8 cellular contexts compared by ENCODE assay signal in the genomic region with DNA sequence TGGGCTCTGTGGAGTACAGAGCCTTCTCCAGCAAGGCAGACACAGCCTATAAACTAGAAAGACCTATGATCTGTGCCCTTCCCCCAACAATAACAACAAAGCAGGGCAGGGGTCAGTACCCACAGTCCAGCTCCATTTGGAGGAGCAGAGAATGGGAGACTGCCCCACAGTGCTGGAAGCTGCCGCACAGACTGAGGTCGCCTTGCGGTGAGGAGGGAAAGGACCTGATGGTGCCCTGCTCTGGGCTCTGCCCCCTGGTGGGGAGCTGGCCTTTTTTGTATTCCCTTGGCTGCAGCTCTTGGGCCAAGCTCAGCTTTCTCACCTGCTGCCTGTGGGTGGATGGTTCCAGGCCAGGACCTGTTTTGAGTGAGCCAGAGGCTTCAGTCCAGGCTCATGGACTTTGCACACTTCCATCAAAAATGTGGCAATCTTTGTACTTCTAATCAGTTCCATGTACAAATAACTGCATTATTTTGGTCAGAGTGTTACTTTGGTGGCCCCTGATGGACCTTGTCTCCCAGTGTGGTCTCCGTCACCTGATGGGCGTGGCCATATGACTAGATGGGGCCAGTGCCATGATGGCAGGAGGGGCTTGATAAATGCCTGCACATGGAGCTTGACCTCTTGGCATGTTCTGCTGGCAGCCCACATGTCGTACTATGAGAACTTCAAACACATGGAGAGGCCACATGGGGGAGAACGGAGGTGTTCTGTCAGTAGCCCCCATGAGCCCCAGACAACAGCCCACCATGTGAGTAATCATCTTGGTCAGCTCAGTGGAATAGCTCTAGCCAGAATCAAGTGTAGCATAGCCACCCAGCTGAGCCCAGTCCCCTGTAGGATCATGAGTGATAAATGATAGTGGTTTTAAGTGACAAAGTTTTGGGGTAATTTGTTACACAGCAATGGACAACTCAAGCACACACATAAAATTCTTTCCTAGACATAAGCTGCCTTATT. TPM values are rescaled to one million over a fixed set of nuclear protein-coding genes. Genes with fewer than 3 reads are reported as not detected.
DNase-seq lines count a peak whose midpoint lies in the region; ATAC-seq and TF ChIP-seq lines count a peak whose summit lies in the region.

No MANE protein-coding gene starts in this region.

- H3K4me1 Mint-ChIP-seq in activated naive CD8-positive, alpha-beta T cell treated with anti-CD3 and anti-CD28 coated beads for 36 hours: no peaks in the 10 kb centered on the region

- intact Hi-C loops in right cardiac atrium (cut with DNase I): no loop called here

- WGBS in right cardiac atrium: 67% methylated on average over 7 of the region's 7 CpGs

- no peak overlapping the region for H3K27ac Mint-ChIP-seq in activated naive CD8-positive, alpha-beta T cell treated with anti-CD3 and anti-CD28 coated beads for 36 hours

- no peaks in the 10 kb centered on the region for H3K36me3 Mint-ChIP-seq in activated naive CD8-positive, alpha-beta T cell treated with anti-CD3 and anti-CD28 coated beads for 36 hours

- no peak overlapping the region for H3K4me3 Mint-ChIP-seq in activated naive CD8-positive, alpha-beta T cell treated with anti-CD3 and anti-CD28 coated beads for 36 hours

- H3K27me3 Mint-ChIP-seq in activated naive CD8-positive, alpha-beta T cell treated with anti-CD3 and anti-CD28 coated beads for 36 hours: peaks cover 35% of the 10 kb centered on the region

- no peaks in the 10 kb centered on the region for H3K9me3 ChIP-seq in right cardiac atrium (ENCODE audit: control insufficient read depth, low read length)

- H3K4me1 ChIP-seq in right cardiac atrium (ENCODE audit: control insufficient read depth, insufficient read depth, low read length): peaks cover 13% of the 10 kb centered on the region

- ATAC-seq in HG02885 (IDR thresholded peaks at IDR 0.05; ENCODE audit: poor library complexity, unreplicated experiment): peak; percentile 51
- ATAC-seq in SK-N-SH treated with all-trans-retinoic acid at 6 μM for 48 hours: peak; percentile 70
- peak; percentile 58 to 63 for ATAC-seq in right cardiac atrium
- ATAC-seq in GM18520 (IDR thresholded peaks at IDR 0.05; ENCODE audit: unreplicated experiment): no peak
- ATAC-seq in GM21786 (IDR thresholded peaks at IDR 0.05; ENCODE audit: unreplicated experiment): no peak

- no peak overlapping the region for H3K4me3 ChIP-seq in right cardiac atrium (ENCODE audit: low read length)

- no peaks in the 10 kb centered on the region for H3K9me3 Mint-ChIP-seq in activated naive CD8-positive, alpha-beta T cell treated with anti-CD3 and anti-CD28 coated beads for 36 hours

- DNase-seq in EL (peak; percentile 43), right cardiac atrium (peak; percentile 66 to 85 (median 82))
- peak; percentile 63 for DNase-seq in activated naive CD8-positive, alpha-beta T cell treated with anti-CD3 and anti-CD28 coated beads for 36 hours
- DNase-seq in stimulated activated CD4-positive, alpha-beta T cell treated with anti-CD3 and anti-CD28 coated beads, Interleukin-1b, Interleukin-23, amount 100 ng/mL, for 24 hours (ENCODE audit: low read depth in 4 of 4, low spot score in 1 of 4): peak; percentile 13 to 46 (median 30)

- peak overlapping the region; percentile 62 for H3K27ac ChIP-seq in right cardiac atrium (ENCODE audit: low read length)

- H3K27me3 ChIP-seq in right cardiac atrium (ENCODE audit: control insufficient read depth, insufficient read depth): no peaks in the 10 kb centered on the region

TF ChIP-seq in SK-N-SH treated with all-trans-retinoic acid at 6 μM for 48 hours, 23 proteins besides CTCF, POLR2A, EP300 and RAD21:
- TF ChIP-seq ZFP30 (CRISPR knock-in tag; IDR thresholded peaks at IDR 0.05) (no peak), ESRRG (CRISPR knock-in tag; IDR thresholded peaks at IDR 0.05) (no peak), ISL1 (CRISPR knock-in tag; IDR thresholded peaks at IDR 0.05) (no peak), TOX (CRISPR knock-in tag; IDR thresholded peaks at IDR 0.05; ENCODE audit: borderline replicate concordance) (no peak), OSR1 (CRISPR knock-in tag; IDR thresholded peaks at IDR 0.05) (no peak), SNAI2 (CRISPR knock-in tag; IDR thresholded peaks at IDR 0.05) (no peak), BACH2 (CRISPR knock-in tag; IDR thresholded peaks at IDR 0.05; ENCODE audit: borderline replicate concordance) (no peak), ZNF8 (CRISPR knock-in tag; IDR thresholded peaks at IDR 0.05) (no peak), ZFP3 (CRISPR knock-in tag; IDR thresholded peaks at IDR 0.05) (no peak), TCF4 (CRISPR knock-in tag; IDR thresholded peaks at IDR 0.05; ENCODE audit: borderline replicate concordance) (no peak), ZNF565 (CRISPR knock-in tag; conservative IDR thresholded peaks at IDR 0.05; ENCODE audit: low read depth) (no peak), PPARA (CRISPR knock-in tag; IDR thresholded peaks at IDR 0.05; ENCODE audit: borderline replicate concordance) (no peak), ZC3H10 (CRISPR knock-in tag; IDR thresholded peaks at IDR 0.05) (no peak), GLIS3 (CRISPR knock-in tag; IDR thresholded peaks at IDR 0.05) (no peak), ZNF70 (CRISPR knock-in tag; IDR thresholded peaks at IDR 0.05) (no peak), RARB (CRISPR knock-in tag; IDR thresholded peaks at IDR 0.05) (no peak)
- TF ChIP-seq, protein P1, sequence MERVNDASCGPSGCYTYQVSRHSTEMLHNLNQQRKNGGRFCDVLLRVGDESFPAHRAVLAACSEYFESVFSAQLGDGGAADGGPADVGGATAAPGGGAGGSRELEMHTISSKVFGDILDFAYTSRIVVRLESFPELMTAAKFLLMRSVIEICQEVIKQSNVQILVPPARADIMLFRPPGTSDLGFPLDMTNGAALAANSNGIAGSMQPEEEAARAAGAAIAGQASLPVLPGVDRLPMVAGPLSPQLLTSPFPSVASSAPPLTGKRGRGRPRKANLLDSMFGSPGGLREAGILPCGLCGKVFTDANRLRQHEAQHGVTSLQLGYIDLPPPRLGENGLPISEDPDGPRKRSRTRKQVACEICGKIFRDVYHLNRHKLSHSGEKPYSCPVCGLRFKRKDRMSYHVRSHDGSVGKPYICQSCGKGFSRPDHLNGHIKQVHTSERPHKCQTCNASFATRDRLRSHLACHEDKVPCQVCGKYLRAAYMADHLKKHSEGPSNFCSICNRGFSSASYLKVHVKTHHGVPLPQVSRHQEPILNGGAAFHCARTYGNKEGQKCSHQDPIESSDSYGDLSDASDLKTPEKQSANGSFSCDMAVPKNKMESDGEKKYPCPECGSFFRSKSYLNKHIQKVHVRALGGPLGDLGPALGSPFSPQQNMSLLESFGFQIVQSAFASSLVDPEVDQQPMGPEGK (CRISPR knock-in tag; IDR thresholded peaks at IDR 0.05; ENCODE audit: borderline replicate concordance): no peak
- TF ChIP-seq, protein P2, sequence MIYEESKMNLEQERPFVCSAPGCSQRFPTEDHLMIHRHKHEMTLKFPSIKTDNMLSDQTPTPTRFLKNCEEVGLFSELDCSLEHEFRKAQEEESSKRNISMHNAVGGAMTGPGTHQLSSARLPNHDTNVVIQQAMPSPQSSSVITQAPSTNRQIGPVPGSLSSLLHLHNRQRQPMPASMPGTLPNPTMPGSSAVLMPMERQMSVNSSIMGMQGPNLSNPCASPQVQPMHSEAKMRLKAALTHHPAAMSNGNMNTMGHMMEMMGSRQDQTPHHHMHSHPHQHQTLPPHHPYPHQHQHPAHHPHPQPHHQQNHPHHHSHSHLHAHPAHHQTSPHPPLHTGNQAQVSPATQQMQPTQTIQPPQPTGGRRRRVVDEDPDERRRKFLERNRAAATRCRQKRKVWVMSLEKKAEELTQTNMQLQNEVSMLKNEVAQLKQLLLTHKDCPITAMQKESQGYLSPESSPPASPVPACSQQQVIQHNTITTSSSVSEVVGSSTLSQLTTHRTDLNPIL (CRISPR knock-in tag; IDR thresholded peaks at IDR 0.05; ENCODE audit: low read depth): no peak
- TF ChIP-seq, protein P3, sequence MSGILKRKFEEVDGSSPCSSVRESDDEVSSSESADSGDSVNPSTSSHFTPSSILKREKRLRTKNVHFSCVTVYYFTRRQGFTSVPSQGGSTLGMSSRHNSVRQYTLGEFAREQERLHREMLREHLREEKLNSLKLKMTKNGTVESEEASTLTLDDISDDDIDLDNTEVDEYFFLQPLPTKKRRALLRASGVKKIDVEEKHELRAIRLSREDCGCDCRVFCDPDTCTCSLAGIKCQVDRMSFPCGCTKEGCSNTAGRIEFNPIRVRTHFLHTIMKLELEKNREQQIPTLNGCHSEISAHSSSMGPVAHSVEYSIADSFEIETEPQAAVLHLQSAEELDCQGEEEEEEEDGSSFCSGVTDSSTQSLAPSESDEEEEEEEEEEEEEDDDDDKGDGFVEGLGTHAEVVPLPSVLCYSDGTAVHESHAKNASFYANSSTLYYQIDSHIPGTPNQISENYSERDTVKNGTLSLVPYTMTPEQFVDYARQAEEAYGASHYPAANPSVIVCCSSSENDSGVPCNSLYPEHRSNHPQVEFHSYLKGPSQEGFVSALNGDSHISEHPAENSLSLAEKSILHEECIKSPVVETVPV (CRISPR knock-in tag; IDR thresholded peaks at IDR 0.05): no peak
- TF ChIP-seq, protein P4, sequence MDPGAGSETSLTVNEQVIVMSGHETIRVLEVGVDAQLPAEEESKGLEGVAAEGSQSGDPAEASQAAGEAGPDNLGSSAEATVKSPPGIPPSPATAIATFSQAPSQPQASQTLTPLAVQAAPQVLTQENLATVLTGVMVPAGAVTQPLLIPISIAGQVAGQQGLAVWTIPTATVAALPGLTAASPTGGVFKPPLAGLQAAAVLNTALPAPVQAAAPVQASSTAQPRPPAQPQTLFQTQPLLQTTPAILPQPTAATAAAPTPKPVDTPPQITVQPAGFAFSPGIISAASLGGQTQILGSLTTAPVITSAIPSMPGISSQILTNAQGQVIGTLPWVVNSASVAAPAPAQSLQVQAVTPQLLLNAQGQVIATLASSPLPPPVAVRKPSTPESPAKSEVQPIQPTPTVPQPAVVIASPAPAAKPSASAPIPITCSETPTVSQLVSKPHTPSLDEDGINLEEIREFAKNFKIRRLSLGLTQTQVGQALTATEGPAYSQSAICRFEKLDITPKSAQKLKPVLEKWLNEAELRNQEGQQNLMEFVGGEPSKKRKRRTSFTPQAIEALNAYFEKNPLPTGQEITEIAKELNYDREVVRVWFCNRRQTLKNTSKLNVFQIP (CRISPR knock-in tag; IDR thresholded peaks at IDR 0.05; ENCODE audit: borderline replicate concordance, low read depth): no peak

RNA-seq across cellular contexts. Expression of a gene that starts 24.2 kb away (rescaled TPM):
- 1 to 10 TPM; 4.7 to 7.3 TPM for total RNA-seq in activated naive CD8-positive, alpha-beta T cell treated with anti-CD3 and anti-CD28 coated beads for 36 hours
- total RNA-seq in right cardiac atrium: 10 to 100 TPM in 3 of 4 donors, 1 to 10 TPM in 1; 9.8 to 14.6 (median 12.1) TPM
- 20.9 TPM for polyA plus RNA-seq in right cardiac atrium

RNA-seq across cellular contexts. Expression of a gene that starts 40.0 kb away (rescaled TPM):
- total RNA-seq in activated naive CD8-positive, alpha-beta T cell treated with anti-CD3 and anti-CD28 coated beads for 36 hours: 10 to 100 TPM; 14.0 to 16.0 TPM
- 10 to 100 TPM; 13.3 to 16.7 (median 16.3) TPM for total RNA-seq in right cardiac atrium
- polyA plus RNA-seq in right cardiac atrium: 9.0 TPM

RNA-seq across cellular contexts. Expression of a gene that starts 48.7 kb away (rescaled TPM):
- total RNA-seq in activated naive CD8-positive, alpha-beta T cell treated with anti-CD3 and anti-CD28 coated beads for 36 hours: under 1 TPM; 0.14 to 0.41 TPM
- 100 to 1,000 TPM in 3 of 4 donors, 10 to 100 TPM in 1; 92.8 to 160 (median 131) TPM for total RNA-seq in right cardiac atrium
- polyA plus RNA-seq in right cardiac atrium: 95.2 TPM

Comparison
In these comparisons a context has a peak if more than half of its experiments do, and no peak if none do; other contexts are left out.
1. DNase-seq: peak in every context shown above with its lines; median percentile 82 in right cardiac atrium; 63 in activated naive CD8-positive, alpha-beta T cell treated with anti-CD3 and anti-CD28 coated beads for 36 hours; 43 in EL; 30 in stimulated activated CD4-positive, alpha-beta T cell treated with anti-CD3 and anti-CD28 coated beads, Interleukin-1b, Interleukin-23, amount 100 ng/mL, for 24 hours.
2. ATAC-seq: peak in HG02885 (single experiment), SK-N-SH treated with all-trans-retinoic acid at 6 μM for 48 hours (single experiment) and right cardiac atrium (2 of 2); none in GM18520 (single experiment) and GM21786 (single experiment).
3. RNA of a gene that starts 48.7 kb away (total RNA-seq): 92.8 to 160 TPM in right cardiac atrium; 0.14 to 0.41 TPM in activated naive CD8-positive, alpha-beta T cell treated with anti-CD3 and anti-CD28 coated beads for 36 hours; every median in the first group is over 10 times any median in the second.